11 cellular contexts compared by ENCODE assay signal in the genomic region with DNA sequence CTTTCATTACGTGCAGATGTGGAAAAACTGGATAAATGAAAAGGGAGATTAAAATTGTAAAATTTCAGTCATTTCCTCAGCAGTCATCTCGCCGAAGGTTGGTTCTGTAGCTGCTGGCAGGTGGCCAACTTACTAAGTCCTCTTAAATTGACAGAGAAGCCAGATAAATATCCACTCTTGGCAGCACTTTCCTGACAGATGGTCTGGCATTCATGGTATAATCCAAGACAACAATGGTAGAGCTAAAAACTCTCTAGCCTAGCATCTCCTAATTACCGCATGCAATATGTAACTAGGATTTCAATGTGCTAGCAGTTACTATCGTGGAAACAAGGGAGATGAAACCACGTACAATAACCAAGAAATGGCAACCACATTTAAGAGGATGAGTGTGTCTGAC.
A peak's percentile ranks its signal among the peaks of the same experiment; 100 is the strongest.
DNase-seq lines count a peak whose midpoint lies in the region; ATAC-seq and TF ChIP-seq lines count a peak whose summit lies in the region.
"Had no signal": no experiment of that assay in that cellular context is flagged by ENCODE, and none has a peak within 500 bp of the region (broad histone marks: within the 10 kb centered on the region; RNA-seq: fewer than 3 reads in every experiment).

No MANE protein-coding gene starts in this region.

- H3K36me3 ChIP-seq in MG63: no peaks in the 10 kb centered on the region
- H3K36me3 ChIP-seq in colonic mucosa: no peaks in the 10 kb centered on the region

- H3K9ac ChIP-seq in colonic mucosa (ENCODE audit: low read depth in 2 of 2, low read length in 2 of 2): no peak overlapping the region

- H3K27me3 Mint-ChIP-seq in stimulated activated naive B cell treated with anti-CD40 and anti-IgM and Interleukin-4, amounts not matched to agents 10 μg/mL and 1 μg/mL and 100 μg/mL, for 72 hours: no peaks in the 10 kb centered on the region
- H3K27me3 Mint-ChIP-seq: activated T-helper 17 cell treated with anti-CD3 and anti-CD28 coated beads, Interleukin-2, amount 50 U/mL, for 72 hours had no signal

- DNase-seq in MG63 (peak; percentile 49), NCI-H2227 treated with DMSO at 0.1 percent for 48 hours (lab: John Stamatoyannopoulos, UW) (peak; percentile 77), astrocyte of the spinal cord (ENCODE audit: low read depth, low spot score) (peak; percentile 3), myocyte (ENCODE audit: low read depth) (peak; percentile 9), colonic mucosa (no peak), hepatic stellate cell (ENCODE audit: low spot score) (no peak)
- DNase-seq in stimulated activated naive B cell treated with anti-CD40 and anti-IgM and Interleukin-4, amounts not matched to agents 10 μg/mL and 1 μg/mL and 100 μg/mL, for 72 hours: no peak

- H3K4me3 Mint-ChIP-seq in stimulated activated naive B cell treated with anti-CD40 and anti-IgM and Interleukin-4, amounts not matched to agents 10 μg/mL and 1 μg/mL and 100 μg/mL, for 72 hours: no peak overlapping the region
- H3K4me3 Mint-ChIP-seq: activated T-helper 17 cell treated with anti-CD3 and anti-CD28 coated beads, Interleukin-2, amount 50 U/mL, for 72 hours had no signal

- intact Hi-C loops in colonic mucosa (cut with DNase I): no loop called here

- in situ Hi-C loops in astrocyte of the spinal cord (cut with HindIII; ENCODE audit: low sequenced_read_pairs): no loop called here

- H3K27me3 ChIP-seq in MG63 (no peaks in the 10 kb centered on the region), colonic mucosa (no peaks in the 10 kb centered on the region)

- H3K4me3 ChIP-seq in MG63: no peak overlapping the region
- no peak overlapping the region for H3K4me3 ChIP-seq in astrocyte of the spinal cord (ENCODE audit: low read depth, low read length)
- no peak overlapping the region for H3K4me3 ChIP-seq in colonic mucosa

- no peak overlapping the region for H3K27ac Mint-ChIP-seq in stimulated activated naive B cell treated with anti-CD40 and anti-IgM and Interleukin-4, amounts not matched to agents 10 μg/mL and 1 μg/mL and 100 μg/mL, for 72 hours
- H3K27ac Mint-ChIP-seq: activated T-helper 17 cell treated with anti-CD3 and anti-CD28 coated beads, Interleukin-2, amount 50 U/mL, for 72 hours had no signal

- H3K4me1 Mint-ChIP-seq in stimulated activated naive B cell treated with anti-CD40 and anti-IgM and Interleukin-4, amounts not matched to agents 10 μg/mL and 1 μg/mL and 100 μg/mL, for 72 hours: no peaks in the 10 kb centered on the region
- H3K4me1 Mint-ChIP-seq: activated T-helper 17 cell treated with anti-CD3 and anti-CD28 coated beads, Interleukin-2, amount 50 U/mL, for 72 hours had no signal

- no peaks in the 10 kb centered on the region for H3K4me1 ChIP-seq in colonic mucosa

- H3K36me3 Mint-ChIP-seq in stimulated activated naive B cell treated with anti-CD40 and anti-IgM and Interleukin-4, amounts not matched to agents 10 μg/mL and 1 μg/mL and 100 μg/mL, for 72 hours: no peaks in the 10 kb centered on the region

- TF ChIP-seq CTCF in astrocyte of the spinal cord (IDR thresholded peaks at IDR 0.05; ENCODE audit: low read depth, low read length) (no peak), colonic mucosa (IDR thresholded peaks at IDR 0.05) (no peak)

- no peak overlapping the region for H3K27ac ChIP-seq in colonic mucosa
- H3K27ac ChIP-seq: VCaP had no signal

- H3K9me3 ChIP-seq in MG63: no peaks in the 10 kb centered on the region
- no peaks in the 10 kb centered on the region for H3K9me3 ChIP-seq in colonic mucosa

- H3K9me3 Mint-ChIP-seq in stimulated activated naive B cell treated with anti-CD40 and anti-IgM and Interleukin-4, amounts not matched to agents 10 μg/mL and 1 μg/mL and 100 μg/mL, for 72 hours: no peaks in the 10 kb centered on the region

- no peak for ATAC-seq in stimulated activated naive B cell treated with anti-CD40 and anti-IgM and Interleukin-4, amounts not matched to agents 10 μg/mL and 1 μg/mL and 100 μg/mL, for 72 hours (replicated peaks)
- no peak for ATAC-seq in GM21723 (IDR thresholded peaks at IDR 0.05; ENCODE audit: unreplicated experiment)
- ATAC-seq: activated T-helper 17 cell treated with anti-CD3 and anti-CD28 coated beads, Interleukin-2, amount 50 U/mL, for 72 hours; Panc1 had no signal

Comparison
In these comparisons a context has a peak if more than half of its experiments do, and no peak if none do; other contexts are left out.
1. DNase-seq: peak in MG63 (single experiment), NCI-H2227 treated with DMSO at 0.1 percent for 48 hours (single experiment), astrocyte of the spinal cord (single experiment) and myocyte (single experiment); none in colonic mucosa (single experiment), stimulated activated naive B cell treated with anti-CD40 and anti-IgM and Interleukin-4, amounts not matched to agents 10 μg/mL and 1 μg/mL and 100 μg/mL, for 72 hours (single experiment) and hepatic stellate cell (single experiment).